Comparison of ENCODE assay signal across 1 cellular context in the genomic region with DNA sequence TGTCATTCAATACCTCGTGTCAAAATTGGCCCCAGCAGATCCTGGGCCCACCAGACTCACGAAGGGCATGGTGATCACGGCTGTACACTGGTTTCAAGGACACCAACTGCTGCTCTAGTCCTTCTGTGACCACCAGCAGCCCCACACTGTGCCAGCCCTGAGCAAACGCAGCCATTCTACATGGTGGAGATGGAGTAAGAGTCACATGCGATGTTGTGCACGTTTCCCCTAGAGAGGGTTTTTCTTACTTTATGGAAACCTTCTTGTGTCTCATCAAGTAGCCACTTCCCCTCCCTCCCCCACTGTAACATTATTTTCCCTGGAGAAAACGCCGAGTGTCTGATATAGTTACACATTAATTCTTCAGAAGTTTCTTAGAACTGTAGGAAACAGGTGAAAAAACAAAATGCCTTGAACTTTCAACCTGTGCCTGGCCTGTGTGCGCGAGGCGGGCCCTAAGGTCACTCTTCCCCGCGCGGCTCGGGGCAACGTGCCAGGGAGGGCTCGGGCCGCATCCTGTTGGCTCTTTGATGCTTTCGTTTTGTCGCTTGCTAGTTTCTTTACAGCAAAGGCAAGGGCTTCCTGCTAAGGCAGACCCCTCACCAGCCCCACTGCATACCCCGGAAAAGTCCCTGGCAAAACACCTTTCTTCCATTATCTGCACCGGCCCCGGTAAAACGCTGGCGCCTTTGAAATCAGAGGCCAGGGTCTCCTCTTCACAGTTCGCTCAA.
TF ChIP-seq lines count a peak whose summit lies in the region.

No MANE protein-coding gene starts in this region.

TF ChIP-seq in HepG2, 621 proteins besides CTCF, POLR2A, EP300 and RAD21 (continued from another document):
- TF ChIP-seq, protein P1, sequence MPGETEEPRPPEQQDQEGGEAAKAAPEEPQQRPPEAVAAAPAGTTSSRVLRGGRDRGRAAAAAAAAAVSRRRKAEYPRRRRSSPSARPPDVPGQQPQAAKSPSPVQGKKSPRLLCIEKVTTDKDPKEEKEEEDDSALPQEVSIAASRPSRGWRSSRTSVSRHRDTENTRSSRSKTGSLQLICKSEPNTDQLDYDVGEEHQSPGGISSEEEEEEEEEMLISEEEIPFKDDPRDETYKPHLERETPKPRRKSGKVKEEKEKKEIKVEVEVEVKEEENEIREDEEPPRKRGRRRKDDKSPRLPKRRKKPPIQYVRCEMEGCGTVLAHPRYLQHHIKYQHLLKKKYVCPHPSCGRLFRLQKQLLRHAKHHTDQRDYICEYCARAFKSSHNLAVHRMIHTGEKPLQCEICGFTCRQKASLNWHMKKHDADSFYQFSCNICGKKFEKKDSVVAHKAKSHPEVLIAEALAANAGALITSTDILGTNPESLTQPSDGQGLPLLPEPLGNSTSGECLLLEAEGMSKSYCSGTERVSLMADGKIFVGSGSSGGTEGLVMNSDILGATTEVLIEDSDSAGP (CRISPR knock-in tag; IDR thresholded peaks at IDR 0.05; ENCODE audit: borderline replicate concordance) = peak; percentile 72; the same call in 1 of the 2 replicates
- peak; percentile 70; the same call in 1 of the 2 replicates for TF ChIP-seq TMF1 (CRISPR knock-in tag; IDR thresholded peaks at IDR 0.05; ENCODE audit: low read depth)
- TF ChIP-seq, protein P2, sequence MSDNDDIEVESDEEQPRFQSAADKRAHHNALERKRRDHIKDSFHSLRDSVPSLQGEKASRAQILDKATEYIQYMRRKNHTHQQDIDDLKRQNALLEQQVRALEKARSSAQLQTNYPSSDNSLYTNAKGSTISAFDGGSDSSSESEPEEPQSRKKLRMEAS (IDR thresholded peaks at IDR 0.05) = peak; percentile 91
- TF ChIP-seq ZMYM3 (CRISPR knock-in tag; IDR thresholded peaks at IDR 0.05) = 0 out of 2 replicates have a peak, but pooled peaks have one; percentile 51
- TF ChIP-seq NCOA2 (CRISPR knock-in tag; IDR thresholded peaks at IDR 0.05) = peak; percentile 59
- no peak for TF ChIP-seq EEA1 (CRISPR knock-in tag; IDR thresholded peaks at IDR 0.05; ENCODE audit: borderline replicate concordance)
- TF ChIP-seq, protein P3, sequence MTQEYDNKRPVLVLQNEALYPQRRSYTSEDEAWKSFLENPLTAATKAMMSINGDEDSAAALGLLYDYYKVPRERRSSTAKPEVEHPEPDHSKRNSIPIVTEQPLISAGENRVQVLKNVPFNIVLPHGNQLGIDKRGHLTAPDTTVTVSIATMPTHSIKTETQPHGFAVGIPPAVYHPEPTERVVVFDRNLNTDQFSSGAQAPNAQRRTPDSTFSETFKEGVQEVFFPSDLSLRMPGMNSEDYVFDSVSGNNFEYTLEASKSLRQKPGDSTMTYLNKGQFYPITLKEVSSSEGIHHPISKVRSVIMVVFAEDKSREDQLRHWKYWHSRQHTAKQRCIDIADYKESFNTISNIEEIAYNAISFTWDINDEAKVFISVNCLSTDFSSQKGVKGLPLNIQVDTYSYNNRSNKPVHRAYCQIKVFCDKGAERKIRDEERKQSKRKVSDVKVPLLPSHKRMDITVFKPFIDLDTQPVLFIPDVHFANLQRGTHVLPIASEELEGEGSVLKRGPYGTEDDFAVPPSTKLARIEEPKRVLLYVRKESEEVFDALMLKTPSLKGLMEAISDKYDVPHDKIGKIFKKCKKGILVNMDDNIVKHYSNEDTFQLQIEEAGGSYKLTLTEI (CRISPR knock-in tag; conservative IDR thresholded peaks at IDR 0.05) = no peak
- no peak for TF ChIP-seq ZFP36L2 (CRISPR knock-in tag; IDR thresholded peaks at IDR 0.05)
- peak; percentile 68; the same call in 1 of the 2 replicates for TF ChIP-seq DMAP1 (CRISPR knock-in tag; IDR thresholded peaks at IDR 0.05)
- TF ChIP-seq ZBTB38 (CRISPR knock-in tag; IDR thresholded peaks at IDR 0.05) = peak; percentile 64
TF ChIP-seq in HepG2: peak in this region for 145.
